Comparison of ENCODE assay signal across 9 cellular contexts in genomic region chr7:151472644-151473380, GRCh38. TPM values are rescaled to one million over a fixed set of nuclear protein-coding genes. Genes with fewer than 3 reads are reported as not detected.
DNase-seq lines count a peak whose midpoint lies in the region; ATAC-seq and TF ChIP-seq lines count a peak whose summit lies in the region.
"Had no signal": no experiment of that assay in that cellular context is flagged by ENCODE, and none has a peak within 500 bp of the region (broad histone marks: within the 10 kb centered on the region; RNA-seq: fewer than 3 reads in every experiment).

No MANE protein-coding gene starts in this region.

- ATAC-seq in GM19395 (IDR thresholded peaks at IDR 0.05; ENCODE audit: unreplicated experiment): peak; percentile 30
- peak; percentile 36 for ATAC-seq in HG03457 (IDR thresholded peaks at IDR 0.05; ENCODE audit: unreplicated experiment)

- no peak overlapping the region for H3K9ac ChIP-seq in endodermal cell (ENCODE audit: extremely low read depth, low read length, poor library complexity, severe bottlenecking)

- H3K9me3 Mint-ChIP-seq in Caco-2 (ENCODE audit: unreplicated experiment) (no peaks in the 10 kb centered on the region), endodermal cell (no peaks in the 10 kb centered on the region)

- H3K36me3 ChIP-seq in Caco-2 (ENCODE audit: control insufficient read depth, insufficient read depth, low read length) (no peaks in the 10 kb centered on the region), endodermal cell (ENCODE audit: control insufficient read depth, insufficient read depth, low read length) (peaks cover 92% of the 10 kb centered on the region), breast epithelium (peaks cover 10% of the 10 kb centered on the region)

- peaks cover 84% of the 10 kb centered on the region for H3K36me3 Mint-ChIP-seq in Caco-2 (ENCODE audit: insufficient read depth, unreplicated experiment)
- peaks cover 79% of the 10 kb centered on the region for H3K36me3 Mint-ChIP-seq in endodermal cell (ENCODE audit: low read depth)

- H3K9me3 ChIP-seq in Caco-2 (no peaks in the 10 kb centered on the region), endodermal cell (ENCODE audit: control insufficient read depth, low read length) (no peaks in the 10 kb centered on the region), breast epithelium (no peaks in the 10 kb centered on the region)
- H3K9me3 ChIP-seq: MG63 had no signal

- no peaks in the 10 kb centered on the region for H3K4me1 ChIP-seq in Caco-2
- no peaks in the 10 kb centered on the region for H3K4me1 ChIP-seq in endodermal cell (ENCODE audit: control insufficient read depth, insufficient read depth, low read length)
- no peaks in the 10 kb centered on the region for H3K4me1 ChIP-seq in breast epithelium

- DNase-seq in Caco-2: no peak
- DNase-seq in endodermal cell: peak; percentile 46
- no peak for DNase-seq in D341Med (ENCODE audit: low spot score)
- DNase-seq in ureter (ENCODE audit: low spot score): no peak
- DNase-seq in mucosa of gallbladder (ENCODE audit: low spot score): no peak
- DNase-seq in breast epithelium (ENCODE audit: low spot score in 2 of 2): no peak
- DNase-seq: MG63 had no signal

- no peak overlapping the region for H3K4me3 ChIP-seq in Caco-2 (ENCODE audit: low read depth, low read length)
- no peak overlapping the region for H3K4me3 ChIP-seq in endodermal cell (ENCODE audit: low read length)
- H3K4me3 ChIP-seq in breast epithelium: no peak overlapping the region
- H3K4me3 ChIP-seq: MG63 had no signal

- H3K27me3 Mint-ChIP-seq in Caco-2 (ENCODE audit: insufficient read depth, unreplicated experiment) (no peaks in the 10 kb centered on the region), endodermal cell (ENCODE audit: insufficient read depth) (no peaks in the 10 kb centered on the region)

- intact Hi-C loops in Caco-2 (cut with micrococcal nuclease; ENCODE audit: unreplicated experiment): no loop called here
- intact Hi-C loops in breast epithelium (cut with DNase I; ENCODE audit: low total_unique reads): no loop called here

- H3K27ac Mint-ChIP-seq in Caco-2 (ENCODE audit: unreplicated experiment) (peak overlapping the region; percentile 31), endodermal cell (peak overlapping the region; percentile 82)

- WGBS in endodermal cell (ENCODE audit: insufficient coverage in 1 of 2, insufficient read length in 1 of 2), 2 experiments: 92 to 97% methylated on average over 14 to 17 of the region's 17 CpGs

- no TSS peak for BruUV-seq in Caco-2 (replicated peaks; lab: Mats Ljungman, UMichigan)

- TF ChIP-seq CTCF in Caco-2 (IDR thresholded peaks at IDR 0.05; ENCODE audit: insufficient read depth in 1 of 2, low read depth in 1 of 2, low read length in 1 of 2, severe bottlenecking in 1 of 2, unreplicated experiment in 1 of 2) (no peak), endodermal cell (conservative IDR thresholded peaks at IDR 0.05) (peak; percentile 32), breast epithelium (IDR thresholded peaks at IDR 0.05) (no peak)

- no peak for TF ChIP-seq POLR2A in breast epithelium (IDR thresholded peaks at IDR 0.05)

- H3K4me3 Mint-ChIP-seq in Caco-2 (ENCODE audit: unreplicated experiment): no peak overlapping the region
- no peak overlapping the region for H3K4me3 Mint-ChIP-seq in endodermal cell

- POLR2A ChIA-PET in Caco-2 (lab: Charles Lee): no interaction called here

- no peak overlapping the region for H3K27ac ChIP-seq in endodermal cell (ENCODE audit: low read depth, low read length)
- no peak overlapping the region for H3K27ac ChIP-seq in breast epithelium

- H3K4me1 Mint-ChIP-seq in Caco-2 (ENCODE audit: low read depth, unreplicated experiment): no peaks in the 10 kb centered on the region
- H3K4me1 Mint-ChIP-seq in endodermal cell: peaks cover 19% of the 10 kb centered on the region

- CTCF ChIA-PET in Caco-2 (lab: Charles Lee): no interaction called here

- H3K27me3 ChIP-seq in Caco-2 (replicated peaks; ENCODE audit: control insufficient read depth, insufficient read depth, low read length): no peaks in the 10 kb centered on the region
- H3K27me3 ChIP-seq in endodermal cell (ENCODE audit: control insufficient read depth, insufficient read depth, low read length, poor library complexity, severe bottlenecking): no peaks in the 10 kb centered on the region
- H3K27me3 ChIP-seq in breast epithelium: no peaks in the 10 kb centered on the region
- H3K27me3 ChIP-seq: MG63 had no signal

RNA-seq across cellular contexts. Expression of gene CRYGN, which starts 32.9 kb away (rescaled TPM):
- total RNA-seq in Caco-2 (2022) (not detected in 2 replicates), endodermal cell (1 to 10 TPM; 2.3 to 4.4 TPM), ureter (not detected), mucosa of gallbladder (0.43 TPM), breast epithelium (1 to 10 TPM in 1 of 3 donors, under 1 TPM in 1, not detected in 1; 0.98 to 1.3 TPM)
- polyA plus RNA-seq in endodermal cell (2013, experiment 1 of 2): 0.61 TPM
- not detected for polyA plus RNA-seq in endodermal cell (2013, experiment 2 of 2)

RNA-seq across cellular contexts. Expression of gene RHEB, which starts 46.9 kb away (rescaled TPM):
- total RNA-seq in Caco-2 (2022): 156 and 159 TPM in 2 replicates
- total RNA-seq in endodermal cell: 100 to 1,000 TPM; 108 to 113 TPM
- 119 TPM for polyA plus RNA-seq in endodermal cell (2013, experiment 1 of 2)
- 115 TPM for polyA plus RNA-seq in endodermal cell (2013, experiment 2 of 2)
- 95.2 TPM for total RNA-seq in ureter
- total RNA-seq in mucosa of gallbladder: 75.2 TPM
- total RNA-seq in breast epithelium: 10 to 100 TPM; 89.3 to 99.3 (median 95.0) TPM
